ENCODE assay signal across 11 cellular contexts in genomic region chr14:72582582-72582981, GRCh38.
"Had no signal": no experiment of that assay in that cellular context is flagged by ENCODE, and none has a peak within 500 bp of the region (broad histone marks: within the 10 kb centered on the region; RNA-seq: fewer than 3 reads in every experiment).

No MANE protein-coding gene starts in this region.

- DNase-seq: activated B cell treated with CpG ODN at 0.5 μM for 24 hours; anterior cingulate cortex; dorsolateral prefrontal cortex; heart left ventricle; islet precursor cell; left ventricle myocardium inferior; mesendoderm; Right ventricle myocardium superior; stimulated activated CD4-positive, alpha-beta T cell treated with anti-CD3 and anti-CD28 coated beads, Interleukin-4, amount 100 ng/mL, for 24 hours; transverse colon had no signal

- ATAC-seq: heart left ventricle, SK-N-SH treated with all-trans-retinoic acid at 6 μM for 48 hours had no signal
